ENCODE assay signal across 18 cellular contexts in genomic region chr22:43305806-43306205, GRCh38. TPM values are rescaled to one million over a fixed set of nuclear protein-coding genes. Genes with fewer than 3 reads are reported as not detected.
"Had no signal": no experiment of that assay in that cellular context is flagged by ENCODE, and none has a peak within 500 bp of the region (broad histone marks: within the 10 kb centered on the region; RNA-seq: fewer than 3 reads in every experiment).

No MANE protein-coding gene starts in this region.

- H3K27ac Mint-ChIP-seq: activated naive CD4-positive, alpha-beta T cell treated with anti-CD3 and anti-CD28 coated beads for 36 hours; activated naive CD8-positive, alpha-beta T cell treated with anti-CD3 and anti-CD28 coated beads, Interleukin-2, amount 50 U/mL, for 24 hours; activated T-helper 17 cell treated with anti-CD3 and anti-CD28 coated beads, Interleukin-2, amount 50 U/mL, for 72 hours; dendritic cell treated with granulocyte-macrophage colony-stimulating factor and Interleukin-4, amounts not matched to agents 40 ng/mL and 50 ng/mL, for 4 days; memory B cell had no signal

- H3K4me1 ChIP-seq: left lung had no signal

- DNase-seq: activated CD4-positive, CD25-positive, alpha-beta regulatory T cell treated with anti-CD3 and anti-CD28 coated beads, Interleukin-2, amount 50 U/mL, for 72 hours; activated naive CD4-positive, alpha-beta T cell treated with anti-CD3 and anti-CD28 coated beads for 36 hours; activated naive CD8-positive, alpha-beta T cell treated with anti-CD3 and anti-CD28 coated beads, Interleukin-2, amount 50 U/mL, for 24 hours; aorta; effector memory CD4-positive, alpha-beta T cell; mucosa of descending colon; stimulated activated CD4-positive, alpha-beta T cell treated with anti-CD3 and anti-CD28 coated beads, Interleukin-4, amount 100 ng/mL, for 4 hours; stimulated activated CD8-positive, alpha-beta memory T cell treated with anti-CD3 and anti-CD28 coated beads, Interleukin-4, amount 100 ng/mL, for 48 hours; stimulated activated naive CD4-positive, alpha-beta T cell treated with Interleukin-2 at 50 U/mL for 16 hours; transverse colon had no signal

- H3K27ac ChIP-seq: breast epithelium, left lung, skin epidermis, transverse colon had no signal

- H3K36me3 ChIP-seq: breast epithelium, left lung, transverse colon had no signal

- H3K4me1 Mint-ChIP-seq: activated naive CD8-positive, alpha-beta T cell treated with anti-CD3 and anti-CD28 coated beads, Interleukin-2, amount 50 U/mL, for 24 hours; activated T-helper 17 cell treated with anti-CD3 and anti-CD28 coated beads, Interleukin-2, amount 50 U/mL, for 72 hours; memory B cell had no signal

- H3K9me3 Mint-ChIP-seq: activated naive CD4-positive, alpha-beta T cell treated with anti-CD3 and anti-CD28 coated beads for 36 hours; activated naive CD8-positive, alpha-beta T cell treated with anti-CD3 and anti-CD28 coated beads, Interleukin-2, amount 50 U/mL, for 24 hours; activated T-helper 17 cell treated with anti-CD3 and anti-CD28 coated beads, Interleukin-2, amount 50 U/mL, for 72 hours; dendritic cell treated with granulocyte-macrophage colony-stimulating factor and Interleukin-4, amounts not matched to agents 40 ng/mL and 50 ng/mL, for 4 days; memory B cell; naive thymus-derived CD8-positive, alpha-beta T cell had no signal

- H3K4me3 Mint-ChIP-seq: activated naive CD4-positive, alpha-beta T cell treated with anti-CD3 and anti-CD28 coated beads for 36 hours; activated naive CD8-positive, alpha-beta T cell treated with anti-CD3 and anti-CD28 coated beads, Interleukin-2, amount 50 U/mL, for 24 hours; activated T-helper 17 cell treated with anti-CD3 and anti-CD28 coated beads, Interleukin-2, amount 50 U/mL, for 72 hours; dendritic cell treated with granulocyte-macrophage colony-stimulating factor and Interleukin-4, amounts not matched to agents 40 ng/mL and 50 ng/mL, for 4 days; memory B cell; naive thymus-derived CD8-positive, alpha-beta T cell had no signal

- H3K4me3 ChIP-seq: breast epithelium, left lung, mucosa of descending colon, skin epidermis, transverse colon had no signal

- H3K36me3 Mint-ChIP-seq: memory B cell; naive thymus-derived CD8-positive, alpha-beta T cell had no signal

- ATAC-seq: activated naive CD8-positive, alpha-beta T cell treated with anti-CD3 and anti-CD28 coated beads, Interleukin-2, amount 50 U/mL, for 24 hours; activated T-helper 17 cell treated with anti-CD3 and anti-CD28 coated beads, Interleukin-2, amount 50 U/mL, for 72 hours; left lung; mucosa of descending colon; naive thymus-derived CD8-positive, alpha-beta T cell had no signal

- H3K9me3 ChIP-seq: breast epithelium, left lung, mucosa of descending colon, transverse colon had no signal

- H3K27me3 ChIP-seq: breast epithelium, left lung had no signal

RNA-seq across cellular contexts. Expression of gene SCUBE1, which starts 37.4 kb away (rescaled TPM):
- total RNA-seq: activated naive CD4-positive, alpha-beta T cell treated with anti-CD3 and anti-CD28 coated beads for 36 hours; activated T-helper 17 cell treated with anti-CD3 and anti-CD28 coated beads, Interleukin-2, amount 50 U/mL, for 72 hours; naive thymus-derived CD8-positive, alpha-beta T cell had no signal
- polyA plus RNA-seq: fibroblast of lung; naive thymus-derived CD8-positive, alpha-beta T cell had no signal
